In the genomic region with DNA sequence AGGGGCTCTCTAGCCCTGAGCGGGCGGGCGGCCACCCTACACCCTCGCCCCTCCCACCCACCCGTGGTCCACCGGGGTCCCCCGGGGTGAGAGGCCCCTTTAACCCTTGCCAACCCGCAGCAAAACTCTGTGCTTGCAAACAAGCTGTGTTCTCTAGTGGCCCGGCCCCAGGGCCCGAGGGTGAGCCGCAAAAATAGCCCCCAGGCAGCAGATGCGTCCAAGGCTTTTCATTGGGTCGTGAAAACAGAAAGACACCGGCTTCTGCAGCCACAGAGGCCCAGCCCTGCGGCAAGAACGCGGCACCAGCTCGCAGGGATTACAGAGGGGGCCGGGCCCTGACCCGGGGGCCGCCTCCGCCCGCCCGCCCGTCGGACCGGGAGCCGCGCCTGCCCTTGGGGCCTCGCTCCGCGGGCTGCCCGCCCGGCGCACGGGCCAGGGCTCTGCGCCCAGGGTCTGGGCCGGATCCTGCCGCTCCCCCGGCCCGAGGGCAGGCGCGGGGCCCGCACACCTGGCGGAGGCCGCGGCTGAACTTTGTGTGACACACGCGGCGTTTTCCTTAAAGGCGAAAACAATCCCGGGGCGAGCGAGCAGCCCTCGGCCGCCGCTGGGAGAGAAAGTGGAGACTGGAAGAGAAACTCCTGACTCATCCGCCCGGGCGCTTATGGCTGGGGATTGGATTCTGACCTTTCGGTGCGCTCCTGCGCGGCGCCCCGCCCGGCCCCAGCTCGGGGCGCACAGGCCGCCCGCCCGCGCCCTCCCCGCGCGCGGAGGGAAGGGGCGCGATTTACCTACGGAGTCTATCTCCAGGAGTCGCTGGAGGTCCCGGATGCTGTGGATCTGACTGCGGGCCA, we compare ENCODE assay signal across 9 cellular contexts. TPM values are rescaled to one million over a fixed set of nuclear protein-coding genes. Genes with fewer than 3 reads are reported as not detected.
DNase-seq lines count a peak whose midpoint lies in the region; ATAC-seq and TF ChIP-seq lines count a peak whose summit lies in the region.
"Had no signal": no experiment of that assay in that cellular context is flagged by ENCODE, and none has a peak within 500 bp of the region (broad histone marks: within the 10 kb centered on the region; RNA-seq: fewer than 3 reads in every experiment).

No MANE protein-coding gene starts in this region.

- H3K36me3 Mint-ChIP-seq in endodermal cell (ENCODE audit: low read depth) (no peaks in the 10 kb centered on the region), endothelial cell (ENCODE audit: low read depth, unreplicated experiment) (peaks cover 4% of the 10 kb centered on the region)

- no peaks in the 10 kb centered on the region for H3K9me3 Mint-ChIP-seq in endodermal cell
- H3K9me3 Mint-ChIP-seq in endothelial cell (ENCODE audit: unreplicated experiment), result no peaks in the 10 kb centered on the region

- H3K9ac ChIP-seq in endodermal cell (ENCODE audit: extremely low read depth, low read length, poor library complexity, severe bottlenecking), result no peak overlapping the region
- H3K9ac ChIP-seq in mucosa of stomach (ENCODE audit: low read length), result peak overlapping the region; percentile 88

- H3K4me1 Mint-ChIP-seq in endodermal cell (peaks cover 11% of the 10 kb centered on the region), endothelial cell (ENCODE audit: unreplicated experiment) (peaks cover 5% of the 10 kb centered on the region)

- no peak overlapping the region for H3K4me3 ChIP-seq in endodermal cell (ENCODE audit: low read length)
- no peak overlapping the region for H3K4me3 ChIP-seq in mucosa of stomach (ENCODE audit: low read length)

- 2 to 3% methylated on average over 15 to 83 of the region's 83 CpGs for WGBS in endodermal cell (ENCODE audit: insufficient coverage in 1 of 2, insufficient read length in 1 of 2), 2 experiments

- peak; percentile 64 for DNase-seq in COLO668 (lab: John Stamatoyannopoulos, UW; ENCODE audit: unreplicated experiment)
- peak; percentile 17 for DNase-seq in NCI-H69 (lab: John Stamatoyannopoulos, UW)
- DNase-seq in endodermal cell, result peak; percentile 78
- DNase-seq in NCI-H1105 (lab: John Stamatoyannopoulos, UW), result no peak
- DNase-seq in endothelial cell (ENCODE audit: low spot score), result no peak
- DNase-seq in activated CD4-positive, alpha-beta T cell treated with anti-CD3 and anti-CD28 coated beads for 4 hours, result no peak

- H3K4me3 Mint-ChIP-seq in endodermal cell (peak overlapping the region; percentile 80), endothelial cell (ENCODE audit: unreplicated experiment) (no peak overlapping the region)

- H3K27me3 ChIP-seq in endodermal cell (ENCODE audit: control insufficient read depth, insufficient read depth, low read length, poor library complexity, severe bottlenecking) (peaks cover 73% of the 10 kb centered on the region), mucosa of stomach (ENCODE audit: control insufficient read depth, insufficient read depth, low read length) (peaks cover 24% of the 10 kb centered on the region)

- H3K9me3 ChIP-seq in endodermal cell (ENCODE audit: control insufficient read depth, low read length), result no peaks in the 10 kb centered on the region
- no peaks in the 10 kb centered on the region for H3K9me3 ChIP-seq in mucosa of stomach (ENCODE audit: control insufficient read depth, low read length)
- H3K9me3 ChIP-seq: neutrophil had no signal

- H3K27ac ChIP-seq in endodermal cell (ENCODE audit: low read depth, low read length), result no peak overlapping the region
- H3K27ac ChIP-seq: neutrophil had no signal

- H3K36me3 ChIP-seq in endodermal cell (ENCODE audit: control insufficient read depth, insufficient read depth, low read length) (no peaks in the 10 kb centered on the region), mucosa of stomach (ENCODE audit: control insufficient read depth, insufficient read depth, low read length) (no peaks in the 10 kb centered on the region)
- H3K36me3 ChIP-seq: neutrophil had no signal

- TF ChIP-seq CTCF in endodermal cell (conservative IDR thresholded peaks at IDR 0.05), result no peak
- no peak for TF ChIP-seq CTCF in endothelial cell (IDR thresholded peaks at IDR 0.05; ENCODE audit: unreplicated experiment)

- H3K4me1 ChIP-seq in endodermal cell (ENCODE audit: control insufficient read depth, insufficient read depth, low read length) (peaks cover 6% of the 10 kb centered on the region), mucosa of stomach (ENCODE audit: control insufficient read depth, insufficient read depth, low read length) (peaks cover 55% of the 10 kb centered on the region)

- no peak for ATAC-seq in GM18868 (IDR thresholded peaks at IDR 0.05; ENCODE audit: unreplicated experiment)

- H3K27ac Mint-ChIP-seq in endodermal cell (no peak overlapping the region), endothelial cell (ENCODE audit: unreplicated experiment) (no peak overlapping the region)

- peaks cover 20% of the 10 kb centered on the region for H3K27me3 Mint-ChIP-seq in endodermal cell (ENCODE audit: insufficient read depth)
- peaks cover 17% of the 10 kb centered on the region for H3K27me3 Mint-ChIP-seq in endothelial cell (ENCODE audit: unreplicated experiment)

RNA-seq across cellular contexts. Expression of gene PDGFA, which starts 2.8 kb away (rescaled TPM):
- total RNA-seq in endodermal cell, result 10 to 100 TPM; 11.9 to 24.1 TPM
- polyA plus RNA-seq in endodermal cell (2013, experiment 1 of 2), result 7.7 TPM
- 5.3 TPM for polyA plus RNA-seq in endodermal cell (2013, experiment 2 of 2)
- total RNA-seq in endothelial cell (ENCODE audit: unreplicated experiment), result 0.85 TPM

Comparison
In these comparisons a context has a peak if more than half of its experiments do, and no peak if none do; other contexts are left out.
1. DNase-seq: peak in COLO668 (single experiment), NCI-H69 (single experiment) and endodermal cell (single experiment); none in NCI-H1105 (single experiment), endothelial cell (single experiment) and activated CD4-positive, alpha-beta T cell treated with anti-CD3 and anti-CD28 coated beads for 4 hours (0 of 2).